In the genomic region with DNA sequence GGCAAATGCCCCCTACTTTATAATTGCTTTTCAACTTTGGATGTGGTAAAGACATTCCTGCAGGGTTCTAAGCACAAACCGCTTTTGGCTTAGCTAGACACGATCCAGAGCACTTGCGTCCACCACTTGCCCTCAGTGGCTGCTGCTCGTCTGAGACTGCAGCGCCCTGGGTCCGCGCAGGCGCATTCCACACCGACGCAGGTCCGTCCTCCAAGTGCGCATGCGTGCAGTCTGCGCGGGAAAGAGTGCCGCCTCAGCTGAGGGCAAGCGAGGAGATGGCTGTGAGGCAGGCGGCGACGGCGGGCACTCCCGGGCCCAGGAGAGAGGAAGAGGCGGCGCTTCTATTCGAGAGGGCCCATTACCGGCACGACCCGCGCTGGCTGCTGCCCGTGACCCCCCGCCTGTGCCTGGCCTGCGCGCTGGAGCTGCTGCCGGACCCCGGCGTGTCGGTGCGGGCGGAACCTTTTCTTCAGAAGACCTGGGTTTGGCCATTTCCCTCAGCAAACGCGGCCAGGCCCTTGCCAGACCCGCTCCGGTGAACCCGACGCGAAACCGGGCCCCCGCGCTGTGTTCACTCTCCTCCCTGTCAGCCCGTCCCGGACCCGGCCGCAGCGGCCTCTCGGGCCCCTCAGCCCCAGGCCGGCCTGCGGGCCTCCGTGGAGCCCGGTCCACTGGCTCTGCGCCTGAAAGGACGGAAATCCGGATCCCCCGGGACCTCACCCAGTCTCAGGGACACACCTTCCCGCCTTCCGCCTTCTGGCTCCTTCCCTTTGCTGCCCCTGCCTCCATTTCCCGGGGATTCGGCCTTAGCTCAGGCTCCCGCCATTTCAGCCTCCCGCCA, we compare ENCODE assay signal across 8 cellular contexts. TPM values are rescaled to one million over a fixed set of nuclear protein-coding genes. Genes with fewer than 3 reads are reported as not detected.
DNase-seq lines count a peak whose midpoint lies in the region; ATAC-seq, FAIRE-seq and TF ChIP-seq lines count a peak whose summit lies in the region.

A gene with protein sequence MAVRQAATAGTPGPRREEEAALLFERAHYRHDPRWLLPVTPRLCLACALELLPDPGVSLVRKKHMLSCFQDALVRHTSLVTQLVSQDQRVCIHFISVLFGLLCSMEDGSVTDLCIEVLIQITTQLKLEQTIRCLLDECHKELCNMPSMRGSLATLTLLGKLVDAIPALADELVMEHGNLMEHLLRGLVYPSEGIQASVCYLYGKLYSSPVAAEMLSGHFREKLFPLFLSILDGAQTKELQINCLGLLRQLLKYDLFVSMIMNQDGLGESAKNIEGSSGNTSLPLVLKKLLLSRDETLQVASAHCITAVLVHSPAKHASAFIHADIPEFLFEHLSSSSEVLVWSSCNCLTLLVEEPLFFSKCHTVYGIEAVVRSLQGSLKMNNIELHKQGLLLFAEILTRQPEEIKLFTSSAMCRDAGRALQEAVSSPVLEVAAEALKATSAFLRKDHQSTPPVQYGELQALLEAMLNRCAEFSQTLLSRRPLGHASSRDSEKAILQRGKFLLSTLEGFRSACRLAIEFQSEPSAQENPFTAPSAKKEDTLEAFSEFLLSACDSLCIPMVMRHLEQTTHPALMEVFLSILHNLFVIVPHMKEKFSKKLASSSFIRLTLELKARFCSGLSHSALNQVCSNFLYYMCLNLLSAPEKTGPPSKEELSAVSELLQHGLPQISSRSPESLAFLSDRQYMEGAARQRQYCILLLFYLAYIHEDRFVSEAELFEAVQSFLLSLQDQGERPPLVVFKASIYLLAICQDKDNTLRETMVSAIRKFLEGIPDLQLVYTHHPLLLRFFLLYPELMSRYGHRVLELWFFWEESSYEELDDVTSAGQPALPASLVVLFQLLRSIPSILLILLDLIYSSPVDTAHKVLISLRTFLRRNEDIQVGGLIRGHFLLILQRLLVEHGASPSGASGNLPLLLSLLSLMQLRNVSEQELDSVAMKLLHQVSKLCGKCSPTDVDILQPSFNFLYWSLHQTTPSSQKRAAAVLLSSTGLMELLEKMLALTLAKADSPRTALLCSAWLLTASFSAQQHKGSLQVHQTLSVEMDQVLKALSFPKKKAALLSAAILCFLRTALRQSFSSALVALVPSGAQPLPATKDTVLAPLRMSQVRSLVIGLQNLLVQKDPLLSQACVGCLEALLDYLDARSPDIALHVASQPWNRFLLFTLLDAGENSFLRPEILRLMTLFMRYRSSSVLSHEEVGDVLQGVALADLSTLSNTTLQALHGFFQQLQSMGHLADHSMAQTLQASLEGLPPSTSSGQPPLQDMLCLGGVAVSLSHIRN (plus strand): TSS at position 240 of the 841 bp plus-strand sequence. CDS start 36 bp downstream, at position 276.

- peaks cover 0 to 4% (median 0%) of the 10 kb centered on the region in 11 experiments; a peak in 4 of 22 replicates for H3K36me3 ChIP-seq in BLaER1 treated with 17β-estradiol and CSF1 and Interleukin-3, amounts not matched to agents 10 nM and 100 nM
- H3K36me3 ChIP-seq in small intestine (ENCODE audit: control insufficient read depth in 2 of 2, insufficient read depth in 2 of 2, low read length in 2 of 2) = peaks cover 0 to under 1% of the 10 kb centered on the region in 2 donors

- H3K4me1 Mint-ChIP-seq in activated naive CD8-positive, alpha-beta T cell treated with anti-CD3 and anti-CD28 coated beads, Interleukin-2, amount 10 ng/mL, durations not matched to agents 7 days and 5 days = peaks cover 12% of the 10 kb centered on the region

- peaks cover 25 to 32% (median 30%) of the 10 kb centered on the region in 10 experiments for H3K4me1 ChIP-seq in BLaER1 treated with 17β-estradiol and CSF1 and Interleukin-3, amounts not matched to agents 10 nM and 100 nM
- no peaks in the 10 kb centered on the region for H3K4me1 ChIP-seq in right cardiac atrium (ENCODE audit: control insufficient read depth, insufficient read depth, low read length)
- peaks cover 0 to 2% of the 10 kb centered on the region in 2 donors for H3K4me1 ChIP-seq in small intestine (ENCODE audit: control insufficient read depth in 2 of 2, insufficient read depth in 1 of 2, low read depth in 1 of 2, low read length in 1 of 2)

- peaks cover 3% of the 10 kb centered on the region for H3K36me3 Mint-ChIP-seq in activated naive CD8-positive, alpha-beta T cell treated with anti-CD3 and anti-CD28 coated beads, Interleukin-2, amount 10 ng/mL, durations not matched to agents 7 days and 5 days

- no peak within 1 kb of the TSS for H3K27ac ChIP-seq in BLaER1 treated with 17β-estradiol and CSF1 and Interleukin-3, amounts not matched to agents 10 nM and 100 nM
- no peak within 1 kb of the TSS for H3K27ac ChIP-seq in right cardiac atrium (ENCODE audit: low read length)
- H3K27ac ChIP-seq in small intestine (ENCODE audit: low read depth in 1 of 2, low read length in 1 of 2) = no peak within 1 kb of the TSS

- no peaks in the 10 kb centered on the region for H3K27me3 ChIP-seq in BLaER1 treated with 17β-estradiol and CSF1 and Interleukin-3, amounts not matched to agents 10 nM and 100 nM
- H3K27me3 ChIP-seq in right cardiac atrium (ENCODE audit: control insufficient read depth, insufficient read depth) = no peaks in the 10 kb centered on the region
- H3K27me3 ChIP-seq in small intestine (ENCODE audit: control insufficient read depth in 2 of 2, insufficient read depth in 2 of 2, low read length in 2 of 2) = no peaks in the 10 kb centered on the region

- H3K4me3 ChIP-seq in BLaER1 treated with 17β-estradiol and CSF1 and Interleukin-3, amounts not matched to agents 10 nM and 100 nM = no peak within 1 kb of the TSS
- no peak within 1 kb of the TSS for H3K4me3 ChIP-seq in right cardiac atrium (ENCODE audit: low read length)
- no peak within 1 kb of the TSS for H3K4me3 ChIP-seq in small intestine (ENCODE audit: low read depth in 1 of 2, low read length in 2 of 2)

- peak within 1 kb of the TSS; percentile 89 for H3K27ac Mint-ChIP-seq in activated naive CD8-positive, alpha-beta T cell treated with anti-CD3 and anti-CD28 coated beads, Interleukin-2, amount 10 ng/mL, durations not matched to agents 7 days and 5 days

- WGBS in right cardiac atrium = 39% methylated on average over 69 of the region's 69 CpGs
- 47 to 57% (median 57%) methylated on average over 48 to 69 of the region's 69 CpGs for WGBS in small intestine, 3 donors

- peak within 1 kb of the TSS; percentile 77 for H3K4me3 Mint-ChIP-seq in activated naive CD8-positive, alpha-beta T cell treated with anti-CD3 and anti-CD28 coated beads, Interleukin-2, amount 10 ng/mL, durations not matched to agents 7 days and 5 days

- peaks cover 3% of the 10 kb centered on the region for H3K27me3 Mint-ChIP-seq in activated naive CD8-positive, alpha-beta T cell treated with anti-CD3 and anti-CD28 coated beads, Interleukin-2, amount 10 ng/mL, durations not matched to agents 7 days and 5 days

- H3K9me3 Mint-ChIP-seq in activated naive CD8-positive, alpha-beta T cell treated with anti-CD3 and anti-CD28 coated beads, Interleukin-2, amount 10 ng/mL, durations not matched to agents 7 days and 5 days = peaks cover 1% of the 10 kb centered on the region

- ATAC-seq in activated naive CD8-positive, alpha-beta T cell treated with anti-CD3 and anti-CD28 coated beads, Interleukin-2, amount 10 ng/mL, durations not matched to agents 7 days and 5 days (ENCODE audit: low read depth) = peak; percentile 78
- peak; percentile 80 to 82 for ATAC-seq in right cardiac atrium
- ATAC-seq in HG03025 (IDR thresholded peaks at IDR 0.05; ENCODE audit: low FRiP score, unreplicated experiment) = no peak
- no peak for ATAC-seq in SK-N-SH treated with all-trans-retinoic acid at 6 μM for 48 hours

- no peak for FAIRE-seq in small intestine (lab: Jason Lieb, UNC)

- DNase-seq in SW 1271 (lab: John Stamatoyannopoulos, UW) (peak; percentile 57 to 82), right cardiac atrium (peak; percentile 91 to 96 (median 96)), small intestine (peak; percentile 85), HuH-7.5 (ENCODE audit: low spot score) (no peak)
- peak; percentile 92 for DNase-seq in activated naive CD8-positive, alpha-beta T cell treated with anti-CD3 and anti-CD28 coated beads, Interleukin-2, amount 10 ng/mL, durations not matched to agents 7 days and 5 days

- intact Hi-C loops in right cardiac atrium (cut with DNase I) = loop anchor here in 1 of 4 donors (5.0 kb wide), 1 partner anchor 243 kb away; no protein-coding TSS in a partner anchor

- no peaks in the 10 kb centered on the region for H4K20me1 ChIP-seq in BLaER1 treated with 17β-estradiol and CSF1 and Interleukin-3, amounts not matched to agents 10 nM and 100 nM

- POLR2A ChIA-PET in activated naive CD8-positive, alpha-beta T cell treated with anti-CD3 and anti-CD28 coated beads, Interleukin-2, amount 10 ng/mL, durations not matched to agents 7 days and 5 days (lab: Charles Lee) = interaction anchor here (0.9 to 3.4 kb wide), 10 partner anchors 11 to 247 kb away, joined by 3 to 25 read pairs (median 4); partner anchors contain the start of genes CCDC134, CENPM, SNU13 and SREBF2

- peak within 1 kb of the TSS in 6 of 11 experiments; percentile 80 to 96 (median 91); a peak in 8 of 22 replicates for H3K4me2 ChIP-seq in BLaER1 treated with 17β-estradiol and CSF1 and Interleukin-3, amounts not matched to agents 10 nM and 100 nM

- H3K9ac ChIP-seq in BLaER1 treated with 17β-estradiol and CSF1 and Interleukin-3, amounts not matched to agents 10 nM and 100 nM = no peak within 1 kb of the TSS; a peak in 1 of 22 replicates

- no peaks in the 10 kb centered on the region for H3K9me3 ChIP-seq in BLaER1 treated with 17β-estradiol and CSF1 and Interleukin-3, amounts not matched to agents 10 nM and 100 nM (replicated peaks in 1 of 11)
- H3K9me3 ChIP-seq in right cardiac atrium (ENCODE audit: control insufficient read depth, low read length) (no peaks in the 10 kb centered on the region), small intestine (ENCODE audit: control insufficient read depth, low read depth) (no peaks in the 10 kb centered on the region)

TF ChIP-seq in SK-N-SH treated with all-trans-retinoic acid at 6 μM for 48 hours, 23 proteins besides CTCF, POLR2A, EP300 and RAD21 (continues in another document):
- TF ChIP-seq OSR1 (CRISPR knock-in tag; IDR thresholded peaks at IDR 0.05) = no peak
- TF ChIP-seq GLIS3 (CRISPR knock-in tag; IDR thresholded peaks at IDR 0.05) = no peak

RNA-seq across cellular contexts. Expression of the gene that starts here (rescaled TPM):
- 10 to 100 TPM; 52.1 to 52.5 TPM for total RNA-seq in activated naive CD8-positive, alpha-beta T cell treated with anti-CD3 and anti-CD28 coated beads, Interleukin-2, amount 10 ng/mL, durations not matched to agents 7 days and 5 days
- total RNA-seq in right cardiac atrium = 1 to 10 TPM in 2 of 4 donors, under 1 TPM in 2; 0.64 to 1.3 (median 1.1) TPM
- polyA plus RNA-seq in right cardiac atrium (0.34 TPM), small intestine (10 to 100 TPM in 1 of 3 donors, 1 to 10 TPM in 2; 1.1 to 16.8 (median 5.3) TPM)

Comparison
In these comparisons a context has a peak if more than half of its experiments do, and no peak if none do; other contexts are left out.
1. RNA of the gene that starts here (total RNA-seq): 52.1 to 52.5 TPM in activated naive CD8-positive, alpha-beta T cell treated with anti-CD3 and anti-CD28 coated beads, Interleukin-2, amount 10 ng/mL, durations not matched to agents 7 days and 5 days; 0.64 to 1.3 TPM in right cardiac atrium; every median in the first group is over 10 times any median in the second.
2. ATAC-seq: peak in activated naive CD8-positive, alpha-beta T cell treated with anti-CD3 and anti-CD28 coated beads, Interleukin-2, amount 10 ng/mL, durations not matched to agents 7 days and 5 days (single experiment) and right cardiac atrium (2 of 2); none in HG03025 (single experiment) and SK-N-SH treated with all-trans-retinoic acid at 6 μM for 48 hours (single experiment).